8 cellular contexts compared by ENCODE assay signal in genomic region chr17:63946440-63947363, GRCh38. TPM values are rescaled to one million over a fixed set of nuclear protein-coding genes. Genes with fewer than 3 reads are reported as not detected.
DNase-seq lines count a peak whose midpoint lies in the region; ATAC-seq and TF ChIP-seq lines count a peak whose summit lies in the region.

No MANE protein-coding gene starts in this region.

- no peak overlapping the region for H3K4me2 ChIP-seq in PC-3 (ENCODE audit: low read length)

- H3K4me3 ChIP-seq in PC-3 (ENCODE audit: low read length), result no peak overlapping the region
- H3K4me3 ChIP-seq in fibroblast of the aortic adventitia (ENCODE audit: low read depth, low read length), result no peak overlapping the region

- CTCF ChIA-PET in PC-3 (lab: Charles Lee), result interaction anchor here (0.5 to 1.9 kb wide), 6 partner anchors 12 to 190 kb away, joined by 3 to 17 read pairs (median 4); partner anchors contain the start of gene GH1

- no peaks in the 10 kb centered on the region for H3K36me3 ChIP-seq in PC-3 (ENCODE audit: low read depth, low read length)

- H2AFZ ChIP-seq in PC-3 (ENCODE audit: low read length), result 0 out of 2 replicates have a peak overlapping the region, but pooled peaks have one; percentile 54

- no peaks in the 10 kb centered on the region for H3K27me3 Mint-ChIP-seq in activated T-cell treated with anti-CD3 and anti-CD28 coated beads, Interleukin-2, amount 50 U/mL, for 72 hours (ENCODE audit: low read depth)
- H3K27me3 Mint-ChIP-seq in osteocyte (ENCODE audit: unreplicated experiment), result peaks cover 5% of the 10 kb centered on the region

- H3K9me2 ChIP-seq in PC-3 (replicated peaks; ENCODE audit: low read length), result no peaks in the 10 kb centered on the region

- ATAC-seq in HG03095 (IDR thresholded peaks at IDR 0.05; ENCODE audit: unreplicated experiment), result peak; percentile 58
- peak; percentile 69 for ATAC-seq in PC-3
- ATAC-seq in activated T-cell treated with anti-CD3 and anti-CD28 coated beads, Interleukin-2, amount 50 U/mL, for 72 hours (replicated peaks in 1 of 2), result peak; percentile 92 to 95

- H3K9me3 Mint-ChIP-seq in activated T-cell treated with anti-CD3 and anti-CD28 coated beads, Interleukin-2, amount 50 U/mL, for 72 hours, result no peaks in the 10 kb centered on the region
- H3K9me3 Mint-ChIP-seq in osteocyte (ENCODE audit: unreplicated experiment), result no peaks in the 10 kb centered on the region

- no peaks in the 10 kb centered on the region for H3K4me1 ChIP-seq in PC-3 (ENCODE audit: insufficient read depth, low read length)

- H3K27ac ChIP-seq in PC-3 (ENCODE audit: low read length), result no peak overlapping the region

- no TSS peak for BruUV-seq in PC-3 (replicated peaks; lab: Mats Ljungman, UMichigan)

- intact Hi-C loops in PC-3 (cut with micrococcal nuclease), result no loop called here

- H3K36me3 Mint-ChIP-seq in activated T-cell treated with anti-CD3 and anti-CD28 coated beads, Interleukin-2, amount 50 U/mL, for 72 hours (ENCODE audit: insufficient read depth in 2 of 2), result no peaks in the 10 kb centered on the region
- H3K36me3 Mint-ChIP-seq in osteocyte (ENCODE audit: unreplicated experiment), result no peaks in the 10 kb centered on the region

- peak overlapping the region; percentile 72 to 74 for H3K4me3 Mint-ChIP-seq in activated T-cell treated with anti-CD3 and anti-CD28 coated beads, Interleukin-2, amount 50 U/mL, for 72 hours
- H3K4me3 Mint-ChIP-seq in osteocyte (ENCODE audit: unreplicated experiment), result no peak overlapping the region

- H3K27me3 ChIP-seq in PC-3 (ENCODE audit: low read length), result no peaks in the 10 kb centered on the region

- DNase-seq in NCI-H748 (lab: John Stamatoyannopoulos, UW; ENCODE audit: unreplicated experiment), result peak; percentile 11
- no peak for DNase-seq in NCI-H748 treated with DMSO at 0.1 percent for 48 hours (lab: John Stamatoyannopoulos, UW)
- peak; percentile 60 for DNase-seq in PC-3
- peak; percentile 78 to 82 for DNase-seq in activated T-cell treated with anti-CD3 and anti-CD28 coated beads, Interleukin-2, amount 50 U/mL, for 72 hours
- DNase-seq in fibroblast of the aortic adventitia (ENCODE audit: low read depth), result peak; percentile 30
- DNase-seq in osteocyte (ENCODE audit: extremely low spot score, unreplicated experiment), result no peak
- DNase-seq in DMS153 (lab: John Stamatoyannopoulos, UW), result no peak

- H3K4me1 Mint-ChIP-seq in activated T-cell treated with anti-CD3 and anti-CD28 coated beads, Interleukin-2, amount 50 U/mL, for 72 hours (ENCODE audit: low read depth), result peaks cover 11% of the 10 kb centered on the region
- H3K4me1 Mint-ChIP-seq in osteocyte (ENCODE audit: unreplicated experiment), result no peaks in the 10 kb centered on the region

- H3K27ac Mint-ChIP-seq in activated T-cell treated with anti-CD3 and anti-CD28 coated beads, Interleukin-2, amount 50 U/mL, for 72 hours, result peak overlapping the region; percentile 76
- no peak overlapping the region for H3K27ac Mint-ChIP-seq in osteocyte (ENCODE audit: unreplicated experiment)

- no peaks in the 10 kb centered on the region for H3F3A ChIP-seq in PC-3 (ENCODE audit: low read length, unreplicated experiment)

- H3K9ac ChIP-seq in PC-3 (ENCODE audit: low read length), result no peak overlapping the region

- H3K79me2 ChIP-seq in PC-3 (ENCODE audit: low read length), result no peaks in the 10 kb centered on the region

- H3K9me3 ChIP-seq in PC-3 (ENCODE audit: low read length), result no peaks in the 10 kb centered on the region

- POLR2A ChIA-PET in PC-3 (lab: Charles Lee; ENCODE audit: unreplicated experiment), result interaction anchor here (0.5 kb wide), 1 partner anchor 73 kb away, joined by 3 read pairs; no protein-coding TSS in a partner anchor

- peak; percentile 75 for TF ChIP-seq CTCF in PC-3 (conservative IDR thresholded peaks at IDR 0.05; ENCODE audit: low read depth, low read length)
- peak; percentile 73 for TF ChIP-seq CTCF in fibroblast of the aortic adventitia (IDR thresholded peaks at IDR 0.05; ENCODE audit: insufficient read depth, low read length)
- TF ChIP-seq CTCF in osteocyte (IDR thresholded peaks at IDR 0.05), result peak; percentile 80

- H4K20me1 ChIP-seq in PC-3 (ENCODE audit: low read length), result no peaks in the 10 kb centered on the region

RNA-seq across cellular contexts. Expression of gene CD79B, which starts 14.6 kb away (rescaled TPM):
- not detected in 2 replicates for total RNA-seq in PC-3 (2014; rRNA removed)
- total RNA-seq in activated T-cell treated with anti-CD3 and anti-CD28 coated beads, Interleukin-2, amount 50 U/mL, for 72 hours, result 10 to 100 TPM; 24.8 to 31.0 TPM
- total RNA-seq in fibroblast of the aortic adventitia (ENCODE audit: low replicate concordance), result not detected in 2 replicates
- total RNA-seq in osteocyte, result not detected in 2 replicates

RNA-seq across cellular contexts. Expression of gene SCN4A, which starts 26.0 kb away (rescaled TPM):
- total RNA-seq in PC-3 (2014; rRNA removed), result 0.06 TPM in 1 of 2 replicates, not detected in the other
- total RNA-seq in activated T-cell treated with anti-CD3 and anti-CD28 coated beads, Interleukin-2, amount 50 U/mL, for 72 hours, result 1 to 10 TPM in 1 of 2 donors, under 1 TPM in 1; 0.93 to 1.0 TPM
- 0.18 TPM in 1 of 2 replicates, not detected in the other for total RNA-seq in fibroblast of the aortic adventitia (ENCODE audit: low replicate concordance)
- total RNA-seq in osteocyte, result not detected in 2 replicates

RNA-seq across cellular contexts. Expression of gene GH1, which starts 28.1 kb away (rescaled TPM):
- not detected in 2 replicates for total RNA-seq in PC-3 (2014; rRNA removed)
- not detected for total RNA-seq in activated T-cell treated with anti-CD3 and anti-CD28 coated beads, Interleukin-2, amount 50 U/mL, for 72 hours
- not detected in 2 replicates for total RNA-seq in fibroblast of the aortic adventitia (ENCODE audit: low replicate concordance)
- total RNA-seq in osteocyte, result not detected in 2 replicates

RNA-seq across cellular contexts. Expression of gene CSHL1, which starts 35.6 kb away (rescaled TPM):
- not detected in 2 replicates for total RNA-seq in PC-3 (2014; rRNA removed)
- not detected for total RNA-seq in activated T-cell treated with anti-CD3 and anti-CD28 coated beads, Interleukin-2, amount 50 U/mL, for 72 hours
- total RNA-seq in fibroblast of the aortic adventitia (ENCODE audit: low replicate concordance), result not detected in 2 replicates
- total RNA-seq in osteocyte, result not detected in 2 replicates

RNA-seq across cellular contexts. Expression of gene CSH1, which starts 50.3 kb away (rescaled TPM):
- total RNA-seq in PC-3 (2014; rRNA removed) (not detected in 2 replicates), fibroblast of the aortic adventitia (ENCODE audit: low replicate concordance) (not detected in 2 replicates), osteocyte (not detected in 2 replicates)
- not detected for total RNA-seq in activated T-cell treated with anti-CD3 and anti-CD28 coated beads, Interleukin-2, amount 50 U/mL, for 72 hours

Comparison
In these comparisons a context has a peak if more than half of its experiments do, and no peak if none do; other contexts are left out.
1. DNase-seq: peak in NCI-H748 (single experiment), PC-3 (single experiment), activated T-cell treated with anti-CD3 and anti-CD28 coated beads, Interleukin-2, amount 50 U/mL, for 72 hours (2 of 2) and fibroblast of the aortic adventitia (single experiment); none in NCI-H748 treated with DMSO at 0.1 percent for 48 hours (single experiment), osteocyte (single experiment) and DMS153 (single experiment).
2. RNA of gene CD79B, which starts 14.6 kb away (total RNA-seq): 24.8 to 31.0 TPM in activated T-cell treated with anti-CD3 and anti-CD28 coated beads, Interleukin-2, amount 50 U/mL, for 72 hours; not detected in osteocyte, not detected in PC-3 and not detected in fibroblast of the aortic adventitia; every median in the first group is over 10 times any median in the second.
3. Peak in every context shown above with its lines, with median percentiles within 50 percentile points of each other: ATAC-seq and CTCF ChIP-seq.